8 cellular contexts compared by ENCODE assay signal in the genomic region with DNA sequence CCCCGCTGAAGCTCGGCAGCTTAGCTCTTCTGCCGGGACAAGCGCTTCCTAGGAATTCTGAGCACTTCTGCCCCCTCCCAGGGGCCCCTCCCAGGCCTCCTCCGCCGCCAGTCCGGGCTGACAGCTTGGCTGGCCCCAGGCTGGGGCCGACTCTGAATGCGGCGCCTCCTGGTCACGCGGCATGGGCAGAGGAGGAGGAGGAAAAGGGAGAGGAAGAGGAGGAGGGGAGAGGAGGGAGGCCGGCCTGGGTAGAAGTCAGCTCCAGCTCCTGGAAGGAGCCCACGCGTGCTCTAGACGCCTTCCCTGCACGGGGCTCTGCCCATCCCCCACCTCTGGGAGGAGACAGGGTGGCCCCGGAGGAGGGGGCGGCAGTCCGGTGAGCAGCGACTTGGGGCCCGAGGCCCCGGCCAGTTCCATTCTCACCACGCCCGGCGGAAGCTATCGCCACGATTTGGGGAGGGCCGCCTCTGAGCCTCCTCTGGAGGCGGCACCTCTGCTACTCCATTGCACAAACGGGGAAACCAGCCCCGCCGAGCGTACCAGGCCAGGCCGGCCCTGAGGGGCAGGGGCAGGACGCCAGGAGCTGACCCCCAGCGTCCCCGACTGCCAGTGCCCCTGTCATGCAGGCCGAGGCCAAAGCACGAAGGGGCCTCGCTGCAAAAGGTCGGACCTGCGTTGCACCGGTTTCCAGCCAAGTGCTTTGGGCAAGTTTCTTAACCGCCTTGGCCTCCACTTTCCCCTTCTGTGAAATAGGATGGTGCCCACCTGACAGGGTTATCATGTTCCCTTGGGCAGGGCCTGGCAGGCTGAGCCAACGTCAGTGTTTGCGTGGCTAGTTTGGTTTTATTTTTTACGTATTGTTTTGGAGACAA. TPM values are rescaled to one million over a fixed set of nuclear protein-coding genes. Genes with fewer than 3 reads are reported as not detected.
A peak's percentile ranks its signal among the peaks of the same experiment; 100 is the strongest.
DNase-seq lines count a peak whose midpoint lies in the region; ATAC-seq and TF ChIP-seq lines count a peak whose summit lies in the region.

No MANE protein-coding gene starts in this region.

- H3K27ac ChIP-seq in ACC112 (ENCODE audit: low read depth, low read length) = no peak overlapping the region
- H3K27ac ChIP-seq in HUES48 (ENCODE audit: low read depth, low read length) = no peak overlapping the region
- H3K27ac ChIP-seq in brain microvascular endothelial cell = no peak overlapping the region
- no peak overlapping the region for H3K27ac ChIP-seq in left lung
- H3K27ac ChIP-seq in transverse colon = peak overlapping the region; percentile 8 to 90 (median 48)

- H3K79me2 ChIP-seq in ACC112 (ENCODE audit: control insufficient read depth, insufficient read depth, low read length, unreplicated experiment) = no peaks in the 10 kb centered on the region

- TF ChIP-seq POLR2A in transverse colon (IDR thresholded peaks at IDR 0.05) = no peak

- no peaks in the 10 kb centered on the region for H3K36me3 ChIP-seq in ACC112 (ENCODE audit: insufficient read depth, low read length)
- H3K36me3 ChIP-seq in HUES48 (ENCODE audit: control insufficient read depth, insufficient read depth, low read length) = no peaks in the 10 kb centered on the region
- no peaks in the 10 kb centered on the region for H3K36me3 ChIP-seq in brain microvascular endothelial cell (replicated peaks)
- no peaks in the 10 kb centered on the region for H3K36me3 ChIP-seq in left lung
- no peaks in the 10 kb centered on the region for H3K36me3 ChIP-seq in transverse colon

- intact Hi-C loops in left lung (cut with DNase I) = no loop called here
- intact Hi-C loops in transverse colon (cut with DNase I; ENCODE audit: low total_unique reads) = no loop called here

- no peak for TF ChIP-seq CTCF in brain microvascular endothelial cell (IDR thresholded peaks at IDR 0.05; ENCODE audit: low read depth, low read length, missing control alignments)
- no peak for TF ChIP-seq CTCF in left lung (IDR thresholded peaks at IDR 0.05)
- TF ChIP-seq CTCF in transverse colon (IDR thresholded peaks at IDR 0.05) = no peak

- H3K27me3 ChIP-seq in ACC112 (ENCODE audit: insufficient read depth, low read length) (peaks cover 36% of the 10 kb centered on the region), HUES48 (ENCODE audit: control insufficient read depth, insufficient read depth, low read length) (peaks cover 9% of the 10 kb centered on the region), brain microvascular endothelial cell (replicated peaks) (no peaks in the 10 kb centered on the region), left lung (peaks cover 0 to 46% of the 10 kb centered on the region in 2 donors), transverse colon (peaks cover 2% of the 10 kb centered on the region)

- ATAC-seq in left lung (no peak), GM18867 (IDR thresholded peaks at IDR 0.05; ENCODE audit: unreplicated experiment) (no peak)

- H3K4me3 ChIP-seq in ACC112 (ENCODE audit: low read depth, low read length) (peak overlapping the region; percentile 95), HUES48 (ENCODE audit: low read depth, low read length) (peak overlapping the region; percentile 68), brain microvascular endothelial cell (ENCODE audit: low read depth, low read length) (peak overlapping the region; percentile 26), left lung (peak overlapping the region; percentile 19 to 70), transverse colon (peak overlapping the region in 3 of 4 donors; percentile 18 to 60 (median 19))

- no peak for TF ChIP-seq EP300 in transverse colon (IDR thresholded peaks at IDR 0.05; ENCODE audit: low read depth)

- no peak overlapping the region for H3K9ac ChIP-seq in HUES48 (ENCODE audit: low read depth, low read length)

- H3K9me3 ChIP-seq in HUES48 (ENCODE audit: control insufficient read depth, insufficient read depth, low read length) (no peaks in the 10 kb centered on the region), left lung (no peaks in the 10 kb centered on the region), transverse colon (no peaks in the 10 kb centered on the region)

- peak; percentile 1 for DNase-seq in brain microvascular endothelial cell
- peak in 1 of 2 donors; percentile 52 for DNase-seq in left lung
- peak; percentile 25 for DNase-seq in transverse colon
- DNase-seq in NCI-H748 (lab: John Stamatoyannopoulos, UW; ENCODE audit: unreplicated experiment) = no peak
- no peak for DNase-seq in NCI-H748 treated with DMSO at 0.1 percent for 48 hours (lab: John Stamatoyannopoulos, UW)

- in situ Hi-C loops in brain microvascular endothelial cell (cut with HindIII; ENCODE audit: low pct_ligation_motif_present, low sequenced_read_pairs) = no loop called here
- in situ Hi-C loops in transverse colon (cut with MboI; ENCODE audit: low pct_ligation_motif_present in 1 of 4, low pct_unique_long_range_greater_than_20kb in 1 of 4, low sequenced_read_pairs in 3 of 4) = loop anchor here in 1 of 4 donors (25.0 kb wide), 1 partner anchor 231 kb away; a partner anchor contains a TSS

- WGBS in transverse colon (ENCODE audit: low coverage in 1 of 2), 2 donors = 6% methylated on average over 40 of the region's 48 CpGs; no CpG with 5 or more reads in 1 of the 2 donors

- no peaks in the 10 kb centered on the region for H3K4me1 ChIP-seq in ACC112 (ENCODE audit: control insufficient read depth, insufficient read depth, low read length, unreplicated experiment)
- H3K4me1 ChIP-seq in HUES48 (ENCODE audit: control insufficient read depth, insufficient read depth, low read length) = peaks cover 9% of the 10 kb centered on the region; the same call in 1 of the 2 replicates
- H3K4me1 ChIP-seq in left lung = peaks cover 19 to 24% of the 10 kb centered on the region in 2 donors
- H3K4me1 ChIP-seq in transverse colon = peaks cover 14 to 22% (median 18%) of the 10 kb centered on the region in 4 donors

- H2AFZ ChIP-seq in ACC112 (ENCODE audit: low read length, unreplicated experiment) = no peak overlapping the region

RNA-seq across cellular contexts. Expression of a gene that starts 31.6 kb away (rescaled TPM):
- 1 to 10 TPM; 4.2 to 4.7 TPM for total RNA-seq in left lung
- total RNA-seq in transverse colon = 10 to 100 TPM in 1 of 4 donors, 1 to 10 TPM in 3; 1.7 to 30.3 (median 5.8) TPM

Comparison
In these comparisons a context has a peak if more than half of its experiments do, and no peak if none do; other contexts are left out.
1. H3K27ac ChIP-seq: peak in transverse colon (4 of 4); none in ACC112 (single experiment), HUES48 (single experiment), brain microvascular endothelial cell (single experiment) and left lung (0 of 2).
2. H3K4me3 ChIP-seq: peak in every context shown above with its lines; median percentile 95 in ACC112; 68 in HUES48; 44 in left lung; 26 in brain microvascular endothelial cell; 19 in transverse colon.
3. DNase-seq: peak in brain microvascular endothelial cell (single experiment) and transverse colon (single experiment); none in NCI-H748 (single experiment) and NCI-H748 treated with DMSO at 0.1 percent for 48 hours (single experiment).